In genomic region chr20:23379772-23380171, GRCh38 we compare ENCODE assay signal across 34 cellular contexts. TPM values are rescaled to one million over a fixed set of nuclear protein-coding genes. Genes with fewer than 3 reads are reported as not detected.
"Had no signal": no experiment of that assay in that cellular context is flagged by ENCODE, and none has a peak within 500 bp of the region (broad histone marks: within the 10 kb centered on the region; RNA-seq: fewer than 3 reads in every experiment).

No MANE protein-coding gene starts in this region.

- DNase-seq: colonic mucosa; cortex of kidney; effector CD8-positive, alpha-beta T cell; effector memory CD8-positive, alpha-beta T cell; endodermal cell; erythroblast; esophagus squamous epithelium; foreskin fibroblast; foreskin melanocyte; gastrocnemius medialis; glutamatergic neuron; head of caudate nucleus; heart right ventricle; hippocampal formation; left cardiac atrium; left ventricle myocardium inferior; lower lobe of right lung; mesenchymal stem cell; mucosa of descending colon; naive B cell had no signal

- H3K9me3 Mint-ChIP-seq: effector memory CD8-positive, alpha-beta T cell had no signal

- ATAC-seq: effector memory CD8-positive, alpha-beta T cell; esophagus mucosa; gastrocnemius medialis; heart right ventricle; left cardiac atrium; mucosa of descending colon had no signal

- H3K9me3 ChIP-seq: colonic mucosa, esophagus squamous epithelium, gastrocnemius medialis, heart right ventricle, left ventricle myocardium inferior, lower lobe of right lung, mucosa of descending colon had no signal

- H3K27ac Mint-ChIP-seq: dendritic cell treated with granulocyte-macrophage colony-stimulating factor and Interleukin-4, amounts not matched to agents 40 ng/mL and 50 ng/mL, for 4 days; effector memory CD8-positive, alpha-beta T cell had no signal

- H3K4me3 Mint-ChIP-seq: dendritic cell treated with granulocyte-macrophage colony-stimulating factor and Interleukin-4, amounts not matched to agents 40 ng/mL and 50 ng/mL, for 4 days; effector memory CD8-positive, alpha-beta T cell; endodermal cell; mesothelial cell of epicardium had no signal

- H3K4me1 Mint-ChIP-seq: endodermal cell, mesothelial cell of epicardium had no signal

- H3K4me3 ChIP-seq: colonic mucosa, esophagus squamous epithelium, gastrocnemius medialis, heart right ventricle, left ventricle myocardium inferior, lower lobe of right lung, mucosa of descending colon had no signal

- FAIRE-seq: endometrium, islet of Langerhans, keratinocyte had no signal

- H3K27me3 Mint-ChIP-seq: dendritic cell treated with granulocyte-macrophage colony-stimulating factor and Interleukin-4, amounts not matched to agents 40 ng/mL and 50 ng/mL, for 4 days; effector memory CD8-positive, alpha-beta T cell; naive B cell had no signal

- H3K27me3 ChIP-seq: colonic mucosa, esophagus squamous epithelium, gastrocnemius medialis, heart right ventricle had no signal

- H3K4me1 ChIP-seq: colonic mucosa, esophagus squamous epithelium, lower lobe of right lung had no signal

- H3K27ac ChIP-seq: colonic mucosa, epithelial cell of prostate, esophagus squamous epithelium, gastrocnemius medialis, heart right ventricle, left ventricle myocardium inferior, lower lobe of right lung had no signal

- H3K36me3 ChIP-seq: colonic mucosa had no signal

RNA-seq across cellular contexts. Expression of gene CSTL1, which starts 59.7 kb away (rescaled TPM):
- total RNA-seq: colonic mucosa, dermis microvascular lymphatic vessel endothelial cell, endodermal cell, esophagus mucosa, esophagus squamous epithelium, gastrocnemius medialis, glomerular endothelial cell, heart right ventricle, kidney epithelial cell, left cardiac atrium, left ventricle myocardium inferior, liver, lower lobe of right lung, lung microvascular endothelial cell, mesenteric fat pad, mesothelial cell of epicardium, mucosa of descending colon, myocyte had no signal
- polyA plus RNA-seq: heart right ventricle, keratinocyte, liver had no signal
